Comparison of ENCODE assay signal across 8 cellular contexts in genomic region chr20:9359561-9360308, GRCh38.
DNase-seq lines count a peak whose midpoint lies in the region; ATAC-seq and TF ChIP-seq lines count a peak whose summit lies in the region.

No MANE protein-coding gene starts in this region.

- H3K4me3 ChIP-seq in body of pancreas, result no peak overlapping the region
- H3K4me3 ChIP-seq in thyroid gland (replicated peaks in 1 of 3), result no peak overlapping the region

- no peak for TF ChIP-seq POLR2A in body of pancreas (IDR thresholded peaks at IDR 0.05)
- TF ChIP-seq POLR2A in thyroid gland (IDR thresholded peaks at IDR 0.05), result no peak

- no peak overlapping the region for H3K27ac ChIP-seq in body of pancreas
- peak overlapping the region in 2 of 3 donors; percentile 8 to 21 for H3K27ac ChIP-seq in thyroid gland

- 27% methylated on average over 14 of the region's 14 CpGs for WGBS in body of pancreas, 2 donors
- WGBS in thyroid gland, 2 donors, result 44 to 45% methylated on average over 14 of the region's 14 CpGs

- H3K27me3 ChIP-seq in body of pancreas (no peaks in the 10 kb centered on the region), thyroid gland (no peaks in the 10 kb centered on the region)

- no peaks in the 10 kb centered on the region for H3K9me3 ChIP-seq in body of pancreas
- no peaks in the 10 kb centered on the region for H3K9me3 ChIP-seq in thyroid gland

- intact Hi-C loops in body of pancreas (cut with DNase I), result loop anchor here (10.0 kb wide), 1 partner anchor 565 kb away; no protein-coding TSS in a partner anchor
- intact Hi-C loops in thyroid gland (cut with DNase I), result loop anchor here (5.0 to 10.0 kb wide), 3 partner anchors 507 to 605 kb away; no protein-coding TSS in a partner anchor
- intact Hi-C loops in posterior vena cava (cut with DNase I), result loop anchor here (5.0 to 10.0 kb wide), 6 partner anchors 97 to 605 kb away; partner anchors contain the start of gene PLCB4 (in 1 of the 2)

- TF ChIP-seq CTCF in body of pancreas (IDR thresholded peaks at IDR 0.05), result peak; percentile 11 to 66 (median 60)
- peak in 5 of 6 experiments; percentile 47 to 72 (median 60) for TF ChIP-seq CTCF in thyroid gland (IDR thresholded peaks at IDR 0.05)

- peak; percentile 66 for ATAC-seq in body of pancreas
- ATAC-seq in HG03135 (IDR thresholded peaks at IDR 0.05; ENCODE audit: unreplicated experiment), result no peak

- H3K36me3 ChIP-seq in body of pancreas (replicated peaks in 1 of 2; ENCODE audit: insufficient read depth in 1 of 2, low read depth in 2 of 2) (no peaks in the 10 kb centered on the region), thyroid gland (no peaks in the 10 kb centered on the region)

- DNase-seq in DMS153 treated with DMSO at 0.1 percent for 48 hours (lab: John Stamatoyannopoulos, UW; ENCODE audit: unreplicated experiment) (peak; percentile 34), DMS153 (lab: John Stamatoyannopoulos, UW) (no peak), NCI-H2107 treated with DMSO at 0.1 percent for 48 hours (lab: John Stamatoyannopoulos, UW; ENCODE audit: unreplicated experiment) (peak; percentile 10), body of pancreas (peak; percentile 34 to 63 (median 44)), islet precursor cell (peak; percentile 60), thyroid gland (peak; percentile 50 to 63), posterior vena cava (ENCODE audit: low spot score) (no peak)

- H3K4me1 ChIP-seq in body of pancreas (no peaks in the 10 kb centered on the region), thyroid gland (peaks cover 7 to 33% of the 10 kb centered on the region in 2 donors)

Comparison
In these comparisons a context has a peak if more than half of its experiments do, and no peak if none do; other contexts are left out.
1. DNase-seq: peak in DMS153 treated with DMSO at 0.1 percent for 48 hours (single experiment), NCI-H2107 treated with DMSO at 0.1 percent for 48 hours (single experiment), body of pancreas (4 of 4), islet precursor cell (single experiment) and thyroid gland (2 of 2); none in DMS153 (single experiment) and posterior vena cava (single experiment).
2. H3K27ac ChIP-seq: peak in thyroid gland (2 of 3); none in body of pancreas (0 of 4).